10 cellular contexts compared by ENCODE assay signal in genomic region chr9:133117271-133118178, GRCh38. TPM values are rescaled to one million over a fixed set of nuclear protein-coding genes. Genes with fewer than 3 reads are reported as not detected.
DNase-seq lines count a peak whose midpoint lies in the region; ATAC-seq and TF ChIP-seq lines count a peak whose summit lies in the region.
"Had no signal": no experiment of that assay in that cellular context is flagged by ENCODE, and none has a peak within 500 bp of the region (broad histone marks: within the 10 kb centered on the region; RNA-seq: fewer than 3 reads in every experiment).

No MANE protein-coding gene starts in this region.

- 70 to 79% methylated on average over 18 of the region's 18 CpGs for WGBS in sigmoid colon, 2 donors

- intact Hi-C loops in left ventricle myocardium inferior (cut with micrococcal nuclease) (no loop called here), sigmoid colon (cut with DNase I) (no loop called here)

- H3K27me3 Mint-ChIP-seq in T-helper 17 cell, result no peaks in the 10 kb centered on the region
- H3K27me3 Mint-ChIP-seq: activated naive CD8-positive, alpha-beta T cell treated with anti-CD3 and anti-CD28 coated beads, Interleukin-2, amount 10 ng/mL, durations not matched to agents 7 days and 5 days had no signal

- H3K36me3 ChIP-seq in left ventricle myocardium inferior (no peaks in the 10 kb centered on the region), sigmoid colon (no peaks in the 10 kb centered on the region)
- H3K36me3 ChIP-seq: SJCRH30 had no signal

- peak; percentile 30 for TF ChIP-seq CTCF in left ventricle myocardium inferior (IDR thresholded peaks at IDR 0.05; ENCODE audit: borderline replicate concordance)
- TF ChIP-seq CTCF in sigmoid colon (IDR thresholded peaks at IDR 0.05), result no peak

- no peak for TF ChIP-seq EP300 in sigmoid colon (IDR thresholded peaks at IDR 0.05)

- H3K4me3 ChIP-seq in left ventricle myocardium inferior (peak overlapping the region; percentile 83), sigmoid colon (no peak overlapping the region)
- H3K4me3 ChIP-seq: SJCRH30 had no signal

- H3K9me3 ChIP-seq in T-helper 17 cell (ENCODE audit: control insufficient read depth, low read length, poor library complexity, severe bottlenecking) (no peaks in the 10 kb centered on the region), left ventricle myocardium inferior (replicated peaks) (no peaks in the 10 kb centered on the region), sigmoid colon (no peaks in the 10 kb centered on the region)
- H3K9me3 ChIP-seq: SJCRH30 had no signal

- H3K4me1 Mint-ChIP-seq in T-helper 17 cell, result peaks cover 60% of the 10 kb centered on the region

- H3K27ac ChIP-seq in left ventricle myocardium inferior (replicated peaks), result peak overlapping the region; percentile 95
- H3K27ac ChIP-seq in sigmoid colon, result peak overlapping the region in 3 of 4 donors; percentile 10 to 94 (median 93)
- H3K27ac ChIP-seq: SJCRH30 had no signal

- H3K4me3 Mint-ChIP-seq in T-helper 17 cell, result peak overlapping the region; percentile 12
- H3K4me3 Mint-ChIP-seq: activated naive CD8-positive, alpha-beta T cell treated with anti-CD3 and anti-CD28 coated beads, Interleukin-2, amount 10 ng/mL, durations not matched to agents 7 days and 5 days had no signal

- no peak for ATAC-seq in T-helper 17 cell

- no peaks in the 10 kb centered on the region for H3K36me3 Mint-ChIP-seq in T-helper 17 cell (ENCODE audit: low read depth)
- H3K36me3 Mint-ChIP-seq: activated naive CD8-positive, alpha-beta T cell treated with anti-CD3 and anti-CD28 coated beads, Interleukin-2, amount 10 ng/mL, durations not matched to agents 7 days and 5 days had no signal

- DNase-seq in EH (ENCODE audit: low read depth), result peak; percentile 47
- no peak for DNase-seq in T-helper 17 cell
- peak; percentile 71 for DNase-seq in left ventricle myocardium inferior
- DNase-seq in sigmoid colon, result peak; percentile 86
- DNase-seq in activated T-cell treated with anti-CD3 and anti-CD28 coated beads for 4 hours, result no peak
- no peak for DNase-seq in stimulated activated naive CD4-positive, alpha-beta T cell (lab: John Stamatoyannopoulos, UW)
- no peak for DNase-seq in COLO829 (ENCODE audit: low spot score)
- DNase-seq in islet precursor cell, result no peak
- DNase-seq: activated naive CD8-positive, alpha-beta T cell treated with anti-CD3 and anti-CD28 coated beads, Interleukin-2, amount 10 ng/mL, durations not matched to agents 7 days and 5 days; SJCRH30 had no signal

- H3K4me1 ChIP-seq in left ventricle myocardium inferior, result peaks cover 97% of the 10 kb centered on the region
- H3K4me1 ChIP-seq in sigmoid colon, result peaks cover 0 to 96% (median 85%) of the 10 kb centered on the region in 4 donors

- H3K27ac Mint-ChIP-seq in T-helper 17 cell, result peak overlapping the region; percentile 93
- H3K27ac Mint-ChIP-seq: activated naive CD8-positive, alpha-beta T cell treated with anti-CD3 and anti-CD28 coated beads, Interleukin-2, amount 10 ng/mL, durations not matched to agents 7 days and 5 days had no signal

- TF ChIP-seq POLR2A in sigmoid colon (IDR thresholded peaks at IDR 0.05), result no peak

- H3K27me3 ChIP-seq in left ventricle myocardium inferior (ENCODE audit: low read depth) (no peaks in the 10 kb centered on the region), sigmoid colon (no peaks in the 10 kb centered on the region)
- H3K27me3 ChIP-seq: SJCRH30 had no signal

RNA-seq across cellular contexts. Expression of gene RALGDS, which starts 3.5 kb away (rescaled TPM):
- total RNA-seq in T-helper 17 cell, result 100 to 1,000 TPM; 150 to 236 TPM
- 24.6 TPM for total RNA-seq in left ventricle myocardium inferior
- 10 to 100 TPM; 35.2 to 52.7 (median 39.6) TPM for total RNA-seq in sigmoid colon
- 10 to 100 TPM; 27.6 to 49.7 (median 32.1) TPM for polyA plus RNA-seq in sigmoid colon

RNA-seq across cellular contexts. Expression of gene GBGT1, which starts 46.2 kb away (rescaled TPM):
- 1 to 10 TPM; 2.2 to 2.3 TPM for total RNA-seq in T-helper 17 cell
- total RNA-seq in left ventricle myocardium inferior, result 6.3 TPM
- 10 to 100 TPM in 3 of 4 donors, 1 to 10 TPM in 1; 8.9 to 31.1 (median 19.2) TPM for total RNA-seq in sigmoid colon
- polyA plus RNA-seq in sigmoid colon, result 1 to 10 TPM; 4.2 to 9.9 (median 5.4) TPM

RNA-seq across cellular contexts. Expression of gene CEL, which starts 55.7 kb away (rescaled TPM):
- under 1 TPM in 1 of 2 donors, not detected in 1; 0.42 TPM for total RNA-seq in T-helper 17 cell
- 1.9 TPM for total RNA-seq in left ventricle myocardium inferior
- total RNA-seq in sigmoid colon, result 1 to 10 TPM in 1 of 4 donors, under 1 TPM in 1, not detected in 2; 0.36 to 1.1 TPM
- polyA plus RNA-seq in sigmoid colon, result 1 to 10 TPM in 2 of 3 donors, under 1 TPM in 1; 0.46 to 4.8 (median 1.0) TPM

Comparison
In these comparisons a context has a peak if more than half of its experiments do, and no peak if none do; other contexts are left out.
1. DNase-seq: peak in EH (single experiment), left ventricle myocardium inferior (single experiment) and sigmoid colon (single experiment); none in T-helper 17 cell (0 of 3), activated T-cell treated with anti-CD3 and anti-CD28 coated beads for 4 hours (single experiment), stimulated activated naive CD4-positive, alpha-beta T cell (0 of 6), COLO829 (single experiment) and islet precursor cell (single experiment).